In genomic region chr10:131825150-131825907, GRCh38 we compare ENCODE assay signal across 19 cellular contexts.
DNase-seq lines count a peak whose midpoint lies in the region; ATAC-seq, FAIRE-seq and TF ChIP-seq lines count a peak whose summit lies in the region.
"Had no signal": no experiment of that assay in that cellular context is flagged by ENCODE, and none has a peak within 500 bp of the region (broad histone marks: within the 10 kb centered on the region; RNA-seq: fewer than 3 reads in every experiment).

No MANE protein-coding gene starts in this region.

- H2BK5ac ChIP-seq in mesendoderm (ENCODE audit: low read length), result no peak overlapping the region

- peaks cover 3% of the 10 kb centered on the region; the same call in 1 of the 3 replicates for H3K9me3 ChIP-seq in A549
- H3K9me3 ChIP-seq: SK-N-SH, suprapubic skin had no signal

- 66% methylated on average over 15 of the region's 15 CpGs for WGBS in A549 (ENCODE audit: missing lambda C conversion rate)
- no CpG with 5 or more reads among the region's 15 CpGs for WGBS in mesendoderm (ENCODE audit: extremely low coverage, insufficient coverage, low lambda C conversion rate)

- H3K4me2 ChIP-seq in A549 (peak overlapping the region; percentile 52; the same call in 2 of the 3 replicates), mesendoderm (ENCODE audit: low read length) (no peak overlapping the region)
- H3K4me2 ChIP-seq: SK-N-SH had no signal

- H2AK5ac ChIP-seq in mesendoderm (ENCODE audit: low read length), result no peak overlapping the region

- peak in 1 of 2 experiments; percentile 46; a peak in 4 of 6 replicates for ATAC-seq in A549
- no peak for ATAC-seq in HG03039 (IDR thresholded peaks at IDR 0.05; ENCODE audit: unreplicated experiment)
- no peak for ATAC-seq in esophagus mucosa
- ATAC-seq in HG02610 (IDR thresholded peaks at IDR 0.05; ENCODE audit: unreplicated experiment), result no peak
- ATAC-seq: activated CD4-positive, alpha-beta T cell treated with anti-CD3 and anti-CD28 coated beads for 36 hours; PC-3 had no signal

- no peaks in the 10 kb centered on the region for H3K79me1 ChIP-seq in mesendoderm (ENCODE audit: low read length)

- DNase-seq in A549 (ENCODE audit: low read depth in 1 of 2, low spot score in 1 of 2) (no peak), COLO668 (lab: John Stamatoyannopoulos, UW; ENCODE audit: unreplicated experiment) (peak; percentile 19), NCI-H69 (lab: John Stamatoyannopoulos, UW) (peak; percentile 1), mesendoderm (peak; percentile 26), MV-4-11 (lab: John Stamatoyannopoulos, UW) (no peak)
- DNase-seq: activated CD4-positive, alpha-beta T cell treated with anti-CD3 and anti-CD28 coated beads for 36 hours; activated CD8-positive, alpha-beta memory T cell treated with anti-CD3 and anti-CD28 coated beads, Interleukin-2, amount 50 U/mL, for 48 hours; AML-193; DND-41; GOT3; MM.1S; NCI-H2227 treated with DMSO at 0.1 percent for 48 hours; PC-3; SK-N-SH had no signal

- no peak overlapping the region for H4K8ac ChIP-seq in mesendoderm (ENCODE audit: low read depth, low read length)

- no peak overlapping the region for H2BK15ac ChIP-seq in mesendoderm (replicated peaks; ENCODE audit: low read depth)

- no peak for TF ChIP-seq RAD21 in A549 (conservative IDR thresholded peaks at IDR 0.05 in 1 of 2, IDR thresholded peaks at IDR 0.05 in 1 of 2)

- H4K5ac ChIP-seq in mesendoderm (ENCODE audit: low read length), result no peak overlapping the region

- peaks cover 11% of the 10 kb centered on the region; the same call in 2 of the 3 replicates for H3K4me1 ChIP-seq in A549
- H3K4me1 ChIP-seq in mesendoderm (ENCODE audit: control insufficient read depth, low read depth, low read length), result peaks cover 3% of the 10 kb centered on the region
- H3K4me1 ChIP-seq: breast epithelium, suprapubic skin had no signal

- TF ChIP-seq POLR2A in A549 (IDR thresholded peaks at IDR 0.05; ENCODE audit: low read length), result no peak

- no peaks in the 10 kb centered on the region for H3K36me3 ChIP-seq in mesendoderm (ENCODE audit: control insufficient read depth, insufficient read depth, low read length)
- H3K36me3 ChIP-seq: breast epithelium, suprapubic skin had no signal

- H3K4me3 ChIP-seq in A549 (no peak overlapping the region), mesendoderm (ENCODE audit: low read length) (no peak overlapping the region)
- H3K4me3 ChIP-seq: breast epithelium, suprapubic skin had no signal

- H3K4ac ChIP-seq in mesendoderm (ENCODE audit: low read depth, low read length), result no peak overlapping the region

- no peak overlapping the region for H3K23ac ChIP-seq in mesendoderm (ENCODE audit: low read length)

- POLR2A ChIA-PET in A549 (lab: Yijun Ruan, JAX), result no interaction called here

- CTCF ChIA-PET in A549 (lab: Yijun Ruan, JAX), result interaction anchor here (0.7 kb wide), 1 partner anchor 372 kb away, joined by 3 read pairs; no protein-coding TSS in a partner anchor

- H2BK120ac ChIP-seq in mesendoderm (ENCODE audit: low read depth, low read length), result no peak overlapping the region

- no peak for TF ChIP-seq CTCF in A549 (IDR thresholded peaks at IDR 0.05)

- no peaks in the 10 kb centered on the region for H3K27me3 ChIP-seq in mesendoderm (ENCODE audit: insufficient read depth, low read length, poor library complexity)

- no peak overlapping the region for H3K9ac ChIP-seq in mesendoderm (ENCODE audit: low read length)
- H3K9ac ChIP-seq: SK-N-SH had no signal

- H3K18ac ChIP-seq in mesendoderm (ENCODE audit: low read length), result no peak overlapping the region

- no peak for TF ChIP-seq EP300 in A549 (IDR thresholded peaks at IDR 0.05)

- H3K79me2 ChIP-seq in mesendoderm (ENCODE audit: control insufficient read depth, insufficient read depth, low read length), result no peaks in the 10 kb centered on the region

- H3K27ac ChIP-seq in A549 (peak overlapping the region in 1 of 2 experiments; percentile 57; a peak in 2 of 6 replicates), mesendoderm (ENCODE audit: low read depth, low read length) (no peak overlapping the region)
- H3K27ac ChIP-seq: breast epithelium, suprapubic skin had no signal

- FAIRE-seq in A549 (lab: Jason Lieb, UNC), result no peak

- peak overlapping the region; percentile 34 for H3K56ac ChIP-seq in mesendoderm (ENCODE audit: low read length)

TF ChIP-seq in A549, 52 proteins besides CTCF, POLR2A, EP300 and RAD21:
- no peak for TF ChIP-seq ZSCAN20 (CRISPR knock-in tag; IDR thresholded peaks at IDR 0.05)
- TF ChIP-seq EHF (CRISPR knock-in tag; IDR thresholded peaks at IDR 0.05), result no peak
- no peak for TF ChIP-seq RNF2 (IDR thresholded peaks at IDR 0.05; ENCODE audit: borderline replicate concordance, low read depth)
- no peak for TF ChIP-seq ZNF302 (CRISPR knock-in tag; IDR thresholded peaks at IDR 0.05)

Comparison
In these comparisons a context has a peak if more than half of its experiments do, and no peak if none do; other contexts are left out.
1. DNase-seq: peak in COLO668 (single experiment), NCI-H69 (single experiment) and mesendoderm (single experiment); none in A549 (0 of 2) and MV-4-11 (single experiment).